Comparison of ENCODE assay signal across 1 cellular context in the genomic region with DNA sequence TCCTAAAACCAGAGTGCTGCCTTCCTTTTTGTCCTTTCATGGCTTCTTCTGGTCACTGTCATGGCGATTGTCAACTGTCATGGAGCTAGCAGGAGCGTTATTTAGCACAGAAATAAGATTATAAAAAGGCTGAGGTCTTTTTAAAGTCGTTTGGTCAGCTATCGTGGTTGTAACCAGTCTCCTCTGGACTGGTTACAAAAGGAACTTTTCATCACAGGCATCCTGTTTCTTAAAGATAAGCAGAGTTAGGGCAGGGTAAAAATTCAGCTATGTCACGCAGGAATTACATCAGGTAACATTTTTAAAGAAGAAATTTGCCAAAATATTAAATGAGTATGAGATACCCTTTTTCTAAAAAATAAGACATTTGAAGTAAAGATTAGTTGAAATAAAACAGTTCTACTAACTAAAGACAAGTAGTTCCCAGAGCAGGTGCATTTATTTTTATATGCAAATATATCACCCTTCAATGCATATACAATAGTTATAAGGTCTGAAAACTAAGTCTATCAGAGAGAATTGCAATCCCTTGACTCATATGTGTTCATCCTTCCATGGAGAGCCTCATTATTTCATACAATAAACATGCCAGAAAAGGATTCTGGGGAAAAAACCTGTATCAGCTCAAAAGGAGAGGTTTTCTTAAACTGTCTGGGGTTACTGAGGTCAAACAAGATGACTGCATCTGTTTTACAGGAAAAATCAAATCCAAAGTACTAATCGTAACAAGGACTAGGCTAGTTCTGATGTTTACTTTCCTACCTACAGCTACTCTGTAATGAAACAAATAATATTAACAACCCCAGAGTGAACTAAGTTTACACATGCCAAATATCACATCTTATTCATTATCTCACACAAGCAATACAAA.
TF ChIP-seq lines count a peak whose summit lies in the region.

No MANE protein-coding gene starts in this region.

TF ChIP-seq in IMR-90, 13 proteins besides CTCF, POLR2A, EP300 and RAD21 (continued from another document):
- TF ChIP-seq, protein P1, sequence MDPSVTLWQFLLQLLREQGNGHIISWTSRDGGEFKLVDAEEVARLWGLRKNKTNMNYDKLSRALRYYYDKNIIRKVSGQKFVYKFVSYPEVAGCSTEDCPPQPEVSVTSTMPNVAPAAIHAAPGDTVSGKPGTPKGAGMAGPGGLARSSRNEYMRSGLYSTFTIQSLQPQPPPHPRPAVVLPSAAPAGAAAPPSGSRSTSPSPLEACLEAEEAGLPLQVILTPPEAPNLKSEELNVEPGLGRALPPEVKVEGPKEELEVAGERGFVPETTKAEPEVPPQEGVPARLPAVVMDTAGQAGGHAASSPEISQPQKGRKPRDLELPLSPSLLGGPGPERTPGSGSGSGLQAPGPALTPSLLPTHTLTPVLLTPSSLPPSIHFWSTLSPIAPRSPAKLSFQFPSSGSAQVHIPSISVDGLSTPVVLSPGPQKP (IDR thresholded peaks at IDR 0.05; ENCODE audit: borderline replicate concordance, low read depth, low read length) = no peak
- no peak for TF ChIP-seq SMC3 (IDR thresholded peaks at IDR 0.05; ENCODE audit: low read depth, low read length)
- TF ChIP-seq MXI1 (IDR thresholded peaks at IDR 0.05; ENCODE audit: borderline replicate concordance, low read depth, low read length) = no peak
- TF ChIP-seq RCOR1 (IDR thresholded peaks at IDR 0.05; ENCODE audit: insufficient replicate concordance, low read length) = no peak
- TF ChIP-seq CEBPB (IDR thresholded peaks at IDR 0.05; ENCODE audit: low read depth, low read length) = no peak
- TF ChIP-seq, protein P2, sequence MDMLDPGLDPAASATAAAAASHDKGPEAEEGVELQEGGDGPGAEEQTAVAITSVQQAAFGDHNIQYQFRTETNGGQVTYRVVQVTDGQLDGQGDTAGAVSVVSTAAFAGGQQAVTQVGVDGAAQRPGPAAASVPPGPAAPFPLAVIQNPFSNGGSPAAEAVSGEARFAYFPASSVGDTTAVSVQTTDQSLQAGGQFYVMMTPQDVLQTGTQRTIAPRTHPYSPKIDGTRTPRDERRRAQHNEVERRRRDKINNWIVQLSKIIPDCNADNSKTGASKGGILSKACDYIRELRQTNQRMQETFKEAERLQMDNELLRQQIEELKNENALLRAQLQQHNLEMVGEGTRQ (IDR thresholded peaks at IDR 0.05; ENCODE audit: low read depth, low read length) = no peak
- TF ChIP-seq BHLHE40 (IDR thresholded peaks at IDR 0.05; ENCODE audit: low read depth, low read length) = no peak
- TF ChIP-seq NFE2L2 (IDR thresholded peaks at IDR 0.05; ENCODE audit: low read depth, low read length) = no peak
- no peak for TF ChIP-seq MAZ (IDR thresholded peaks at IDR 0.05; ENCODE audit: borderline replicate concordance, low read depth, low read length)
- TF ChIP-seq RFX5 (IDR thresholded peaks at IDR 0.05; ENCODE audit: low read depth, low read length) = no peak
- no peak for TF ChIP-seq MAFK (IDR thresholded peaks at IDR 0.05; ENCODE audit: low read depth, low read length)
